In the genomic region with DNA sequence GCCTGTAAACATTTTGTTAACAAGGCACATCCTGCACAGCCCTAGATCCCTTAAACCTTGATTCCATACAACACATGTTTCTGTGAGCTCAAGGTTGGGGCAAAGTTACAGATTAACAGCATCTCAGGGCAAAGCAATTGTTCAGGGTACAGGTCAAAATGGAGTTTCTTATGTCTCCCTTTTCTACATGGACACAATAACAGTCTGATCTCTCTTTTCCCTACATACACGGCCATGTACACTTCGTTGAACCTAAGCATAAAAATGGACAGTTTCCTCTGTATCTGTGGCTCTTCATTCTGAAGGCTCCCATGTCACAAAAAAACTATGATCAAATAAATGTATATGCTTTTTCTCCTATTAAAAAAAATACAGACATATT, we compare ENCODE assay signal across 3 cellular contexts. TPM values are rescaled to one million over a fixed set of nuclear protein-coding genes. Genes with fewer than 3 reads are reported as not detected.
"Had no signal": no experiment of that assay in that cellular context is flagged by ENCODE, and none has a peak within 500 bp of the region (broad histone marks: within the 10 kb centered on the region; RNA-seq: fewer than 3 reads in every experiment).

No MANE protein-coding gene starts in this region.

RNA-seq across cellular contexts. Expression of a gene that starts 30.5 kb away (rescaled TPM):
- total RNA-seq: M059J, SJSA1 had no signal
- polyA plus RNA-seq: SK-N-SH had no signal
